12 cellular contexts compared by ENCODE assay signal in genomic region chr2:105754011-105754410, GRCh38. TPM values are rescaled to one million over a fixed set of nuclear protein-coding genes. Genes with fewer than 3 reads are reported as not detected.
DNase-seq lines count a peak whose midpoint lies in the region; ATAC-seq and TF ChIP-seq lines count a peak whose summit lies in the region.
"Had no signal": no experiment of that assay in that cellular context is flagged by ENCODE, and none has a peak within 500 bp of the region (broad histone marks: within the 10 kb centered on the region; RNA-seq: fewer than 3 reads in every experiment).

No MANE protein-coding gene starts in this region.

- ATAC-seq in activated CD8-positive, alpha-beta T cell treated with anti-CD3 and anti-CD28 coated beads for 36 hours: peak; percentile 62
- ATAC-seq: K562 had no signal

- H3K4me3 Mint-ChIP-seq in activated CD8-positive, alpha-beta T cell treated with anti-CD3 and anti-CD28 coated beads for 36 hours: peak overlapping the region; percentile 38

- intact Hi-C loops in activated CD8-positive, alpha-beta T cell treated with anti-CD3 and anti-CD28 coated beads for 36 hours (cut with micrococcal nuclease): no loop called here

- H3K27ac Mint-ChIP-seq in activated CD8-positive, alpha-beta T cell treated with anti-CD3 and anti-CD28 coated beads for 36 hours: peak overlapping the region; percentile 94

- POLR2A ChIA-PET in activated CD8-positive, alpha-beta T cell treated with anti-CD3 and anti-CD28 coated beads for 36 hours (lab: Charles Lee): interaction anchor here (0.8 to 6.4 kb wide), 16 partner anchors 8 to 102 kb away, joined by 3 to 63 read pairs (median 6); no protein-coding TSS in a partner anchor

- peaks cover 89% of the 10 kb centered on the region for H3K4me1 Mint-ChIP-seq in activated CD8-positive, alpha-beta T cell treated with anti-CD3 and anti-CD28 coated beads for 36 hours (ENCODE audit: low read depth)

- H3K27me3 Mint-ChIP-seq in activated CD8-positive, alpha-beta T cell treated with anti-CD3 and anti-CD28 coated beads for 36 hours: no peaks in the 10 kb centered on the region

- TF ChIP-seq CTCF in activated CD8-positive, alpha-beta T cell treated with anti-CD3 and anti-CD28 coated beads for 36 hours (IDR thresholded peaks at IDR 0.05): no peak

- H3K9me3 Mint-ChIP-seq in activated CD8-positive, alpha-beta T cell treated with anti-CD3 and anti-CD28 coated beads for 36 hours: no peaks in the 10 kb centered on the region

- CTCF ChIA-PET in activated CD8-positive, alpha-beta T cell treated with anti-CD3 and anti-CD28 coated beads for 36 hours (lab: Charles Lee): interaction anchor here (0.6 to 1.6 kb wide), 6 partner anchors 11 to 332 kb away, joined by 3 to 5 read pairs (median 4); no protein-coding TSS in a partner anchor

- peaks cover 79% of the 10 kb centered on the region for H3K36me3 Mint-ChIP-seq in activated CD8-positive, alpha-beta T cell treated with anti-CD3 and anti-CD28 coated beads for 36 hours (ENCODE audit: low read depth)

- DNase-seq in stimulated activated CD4-positive, alpha-beta T cell treated with anti-CD3 and anti-CD28 coated beads, Interleukin-12 subunit alpha, Interleukin-12 subunit beta, amount 100 ng/mL, for 4 hours: peak; percentile 37
- no peak for DNase-seq in stimulated activated CD4-positive, alpha-beta T cell treated with anti-CD3 and anti-CD28 coated beads, Interleukin-2, amount 100 ng/mL, for 48 hours
- DNase-seq in activated CD8-positive, alpha-beta T cell treated with anti-CD3 and anti-CD28 coated beads for 36 hours: peak; percentile 82
- DNase-seq in islet precursor cell (peak; percentile 35), DMS153 treated with DMSO at 0.1 percent for 48 hours (lab: John Stamatoyannopoulos, UW; ENCODE audit: unreplicated experiment) (no peak), NCI-H1436 (lab: John Stamatoyannopoulos, UW) (no peak), OCI-M2 (lab: John Stamatoyannopoulos, UW; ENCODE audit: unreplicated experiment) (no peak), GM19240 (ENCODE audit: insufficient read length, low spot score) (no peak)
- DNase-seq: GF-D8, mammary epithelial cell, retina had no signal

RNA-seq across cellular contexts. Expression of gene NCK2, which starts 9.3 kb away (rescaled TPM):
- total RNA-seq in activated CD8-positive, alpha-beta T cell treated with anti-CD3 and anti-CD28 coated beads for 36 hours: 10 to 100 TPM; 68.3 to 69.7 TPM

Comparison
In these comparisons a context has a peak if more than half of its experiments do, and no peak if none do; other contexts are left out.
1. DNase-seq: peak in stimulated activated CD4-positive, alpha-beta T cell treated with anti-CD3 and anti-CD28 coated beads, Interleukin-12 subunit alpha, Interleukin-12 subunit beta, amount 100 ng/mL, for 4 hours (single experiment), activated CD8-positive, alpha-beta T cell treated with anti-CD3 and anti-CD28 coated beads for 36 hours (single experiment) and islet precursor cell (single experiment); none in stimulated activated CD4-positive, alpha-beta T cell treated with anti-CD3 and anti-CD28 coated beads, Interleukin-2, amount 100 ng/mL, for 48 hours (0 of 2), DMS153 treated with DMSO at 0.1 percent for 48 hours (single experiment), NCI-H1436 (single experiment), OCI-M2 (single experiment) and GM19240 (single experiment).